23 cellular contexts compared by ENCODE assay signal in genomic region chr2:120267348-120267747, GRCh38. TPM values are rescaled to one million over a fixed set of nuclear protein-coding genes. Genes with fewer than 3 reads are reported as not detected.
DNase-seq lines count a peak whose midpoint lies in the region; ATAC-seq and TF ChIP-seq lines count a peak whose summit lies in the region.
"Had no signal": no experiment of that assay in that cellular context is flagged by ENCODE, and none has a peak within 500 bp of the region (broad histone marks: within the 10 kb centered on the region; RNA-seq: fewer than 3 reads in every experiment).

No MANE protein-coding gene starts in this region.

- peak; percentile 49 to 65 for ATAC-seq in activated T-cell treated with anti-CD3 and anti-CD28 coated beads, Interleukin-2, amount 50 U/mL, for 4 hours
- ATAC-seq in stimulated activated naive B cell treated with anti-CD40 and anti-IgM and Interleukin-4, amounts not matched to agents 10 μg/mL and 1 μg/mL and 100 μg/mL, for 72 hours (replicated peaks), result peak; percentile 40 to 86
- ATAC-seq in sciatic nerve, result no peak
- ATAC-seq: PC-3, SK-N-SH treated with all-trans-retinoic acid at 6 μM for 48 hours had no signal

- peak overlapping the region; percentile 37 for H3K27ac Mint-ChIP-seq in T-helper 2 cell treated with Interferon-gamma antibody and Interleukin-4, amounts not matched to agents 5 μg/mL and 100 μg/mL, for 36 hours
- H3K27ac Mint-ChIP-seq in endothelial cell (ENCODE audit: unreplicated experiment), result peak overlapping the region; percentile 38
- no peak overlapping the region for H3K27ac Mint-ChIP-seq in stimulated activated naive B cell treated with anti-CD40 and anti-IgM and Interleukin-4, amounts not matched to agents 10 μg/mL and 1 μg/mL and 100 μg/mL, for 72 hours
- H3K27ac Mint-ChIP-seq: activated naive CD4-positive, alpha-beta T cell treated with anti-CD3 and anti-CD28 coated beads, Interleukin-2, amount 10 ng/mL, durations not matched to agents 7 days and 5 days; endodermal cell; IgD-negative memory B cell; type B pancreatic cell had no signal

- no peak for TF ChIP-seq CTCF in endothelial cell (IDR thresholded peaks at IDR 0.05; ENCODE audit: unreplicated experiment)

- no peaks in the 10 kb centered on the region for H3K27me3 Mint-ChIP-seq in activated T-cell treated with anti-CD3 and anti-CD28 coated beads, Interleukin-2, amount 50 U/mL, for 4 hours (ENCODE audit: low read depth)
- no peaks in the 10 kb centered on the region for H3K27me3 Mint-ChIP-seq in T-helper 2 cell treated with Interferon-gamma antibody and Interleukin-4, amounts not matched to agents 5 μg/mL and 100 μg/mL, for 36 hours (ENCODE audit: low read depth)
- peaks cover 1% of the 10 kb centered on the region for H3K27me3 Mint-ChIP-seq in endothelial cell (ENCODE audit: unreplicated experiment)
- H3K27me3 Mint-ChIP-seq in stimulated activated naive B cell treated with anti-CD40 and anti-IgM and Interleukin-4, amounts not matched to agents 10 μg/mL and 1 μg/mL and 100 μg/mL, for 72 hours, result no peaks in the 10 kb centered on the region
- H3K27me3 Mint-ChIP-seq: activated CD4-positive, alpha-beta memory T cell treated with anti-CD3 and anti-CD28 coated beads for 36 hours; activated naive CD4-positive, alpha-beta T cell treated with anti-CD3 and anti-CD28 coated beads, Interleukin-2, amount 10 ng/mL, durations not matched to agents 7 days and 5 days; IgD-negative memory B cell; type B pancreatic cell had no signal

- H3K4me1 Mint-ChIP-seq in activated T-cell treated with anti-CD3 and anti-CD28 coated beads, Interleukin-2, amount 50 U/mL, for 4 hours (ENCODE audit: low read depth), result peaks cover 17% of the 10 kb centered on the region
- peaks cover 35% of the 10 kb centered on the region for H3K4me1 Mint-ChIP-seq in T-helper 2 cell treated with Interferon-gamma antibody and Interleukin-4, amounts not matched to agents 5 μg/mL and 100 μg/mL, for 36 hours (ENCODE audit: low read depth)
- peaks cover 64% of the 10 kb centered on the region for H3K4me1 Mint-ChIP-seq in endothelial cell (ENCODE audit: unreplicated experiment)
- peaks cover 41 to 64% of the 10 kb centered on the region in 2 donors for H3K4me1 Mint-ChIP-seq in stimulated activated naive B cell treated with anti-CD40 and anti-IgM and Interleukin-4, amounts not matched to agents 10 μg/mL and 1 μg/mL and 100 μg/mL, for 72 hours
- H3K4me1 Mint-ChIP-seq: endodermal cell had no signal

- peaks cover 7% of the 10 kb centered on the region for H3K36me3 Mint-ChIP-seq in activated T-cell treated with anti-CD3 and anti-CD28 coated beads, Interleukin-2, amount 50 U/mL, for 4 hours (ENCODE audit: insufficient read depth)
- H3K36me3 Mint-ChIP-seq in T-helper 2 cell treated with Interferon-gamma antibody and Interleukin-4, amounts not matched to agents 5 μg/mL and 100 μg/mL, for 36 hours (ENCODE audit: low read depth), result peaks cover 52% of the 10 kb centered on the region
- peaks cover 43% of the 10 kb centered on the region for H3K36me3 Mint-ChIP-seq in endothelial cell (ENCODE audit: low read depth, unreplicated experiment)
- H3K36me3 Mint-ChIP-seq in stimulated activated naive B cell treated with anti-CD40 and anti-IgM and Interleukin-4, amounts not matched to agents 10 μg/mL and 1 μg/mL and 100 μg/mL, for 72 hours, result peaks cover 38 to 51% of the 10 kb centered on the region in 2 donors

- no peaks in the 10 kb centered on the region for H3K9me3 Mint-ChIP-seq in activated T-cell treated with anti-CD3 and anti-CD28 coated beads, Interleukin-2, amount 50 U/mL, for 4 hours
- H3K9me3 Mint-ChIP-seq in T-helper 2 cell treated with Interferon-gamma antibody and Interleukin-4, amounts not matched to agents 5 μg/mL and 100 μg/mL, for 36 hours, result peaks cover 4% of the 10 kb centered on the region
- H3K9me3 Mint-ChIP-seq in endothelial cell (ENCODE audit: unreplicated experiment), result no peaks in the 10 kb centered on the region
- peaks cover 0 to 6% of the 10 kb centered on the region in 2 donors for H3K9me3 Mint-ChIP-seq in stimulated activated naive B cell treated with anti-CD40 and anti-IgM and Interleukin-4, amounts not matched to agents 10 μg/mL and 1 μg/mL and 100 μg/mL, for 72 hours
- H3K9me3 Mint-ChIP-seq: type B pancreatic cell had no signal

- intact Hi-C loops in sciatic nerve (cut with DNase I), result no loop called here

- no peak overlapping the region for H3K4me3 Mint-ChIP-seq in activated T-cell treated with anti-CD3 and anti-CD28 coated beads, Interleukin-2, amount 50 U/mL, for 4 hours
- no peak overlapping the region for H3K4me3 Mint-ChIP-seq in T-helper 2 cell treated with Interferon-gamma antibody and Interleukin-4, amounts not matched to agents 5 μg/mL and 100 μg/mL, for 36 hours
- peak overlapping the region; percentile 47 for H3K4me3 Mint-ChIP-seq in endothelial cell (ENCODE audit: unreplicated experiment)
- H3K4me3 Mint-ChIP-seq in stimulated activated naive B cell treated with anti-CD40 and anti-IgM and Interleukin-4, amounts not matched to agents 10 μg/mL and 1 μg/mL and 100 μg/mL, for 72 hours, result peak overlapping the region; percentile 48 to 73
- H3K4me3 Mint-ChIP-seq: activated CD4-positive, alpha-beta memory T cell treated with anti-CD3 and anti-CD28 coated beads for 36 hours; activated naive CD4-positive, alpha-beta T cell treated with anti-CD3 and anti-CD28 coated beads, Interleukin-2, amount 10 ng/mL, durations not matched to agents 7 days and 5 days; endodermal cell; neural crest cell; type B pancreatic cell had no signal

- no peak for DNase-seq in activated T-cell treated with anti-CD3 and anti-CD28 coated beads, Interleukin-2, amount 50 U/mL, for 4 hours
- DNase-seq in activated T-cell treated with anti-CD3 and anti-CD28 coated beads for 4 hours, result no peak
- peak; percentile 22 for DNase-seq in T-helper 2 cell treated with Interferon-gamma antibody and Interleukin-4, amounts not matched to agents 5 μg/mL and 100 μg/mL, for 36 hours (ENCODE audit: low spot score)
- DNase-seq in endothelial cell (ENCODE audit: low spot score), result no peak
- no peak for DNase-seq in stimulated activated naive B cell treated with anti-CD40 and anti-IgM and Interleukin-4, amounts not matched to agents 10 μg/mL and 1 μg/mL and 100 μg/mL, for 72 hours
- no peak for DNase-seq in effector CD8-positive, alpha-beta T cell (lab: John Stamatoyannopoulos, UW)
- no peak for DNase-seq in sciatic nerve (ENCODE audit: low spot score)
- DNase-seq in C1 segment of cervical spinal cord (lab: John Stamatoyannopoulos, UW), result no peak
- DNase-seq: ACHN; activated CD4-positive, alpha-beta memory T cell treated with anti-CD3 and anti-CD28 coated beads for 36 hours; activated naive CD4-positive, alpha-beta T cell treated with anti-CD3 and anti-CD28 coated beads, Interleukin-2, amount 10 ng/mL, durations not matched to agents 7 days and 5 days; aorta; endodermal cell; NCI-H1092; NCI-H1694 treated with DMSO at 0.1 percent for 48 hours; NCI-H2171; NCI-H510A; PC-3; substantia nigra had no signal

RNA-seq across cellular contexts. Expression of gene RALB, which starts 14.7 kb away (rescaled TPM):
- total RNA-seq in activated T-cell treated with anti-CD3 and anti-CD28 coated beads, Interleukin-2, amount 50 U/mL, for 4 hours, result 10 to 100 TPM in 2 of 3 donors, 1 to 10 TPM in 1; 9.2 to 17.5 (median 13.0) TPM
- total RNA-seq in endothelial cell (ENCODE audit: unreplicated experiment) (367 TPM), sciatic nerve (52.8 TPM)

RNA-seq across cellular contexts. Expression of gene TMEM185B, which starts 44.1 kb away (rescaled TPM):
- total RNA-seq in activated T-cell treated with anti-CD3 and anti-CD28 coated beads, Interleukin-2, amount 50 U/mL, for 4 hours, result 10 to 100 TPM; 35.0 to 38.4 (median 36.3) TPM
- 38.4 TPM for total RNA-seq in endothelial cell (ENCODE audit: unreplicated experiment)
- 19.9 TPM for total RNA-seq in sciatic nerve

Comparison
In these comparisons a context has a peak if more than half of its experiments do, and no peak if none do; other contexts are left out.
1. H3K4me3 Mint-ChIP-seq: peak in endothelial cell (single experiment) and stimulated activated naive B cell treated with anti-CD40 and anti-IgM and Interleukin-4, amounts not matched to agents 10 μg/mL and 1 μg/mL and 100 μg/mL, for 72 hours (2 of 2); none in activated T-cell treated with anti-CD3 and anti-CD28 coated beads, Interleukin-2, amount 50 U/mL, for 4 hours (single experiment) and T-helper 2 cell treated with Interferon-gamma antibody and Interleukin-4, amounts not matched to agents 5 μg/mL and 100 μg/mL, for 36 hours (single experiment).